ENCODE assay signal across 1 cellular context in genomic region chr6:53723331-53723730, GRCh38.
TF ChIP-seq lines count a peak whose summit lies in the region.

No MANE protein-coding gene starts in this region.

TF ChIP-seq in IMR-90, 13 proteins besides CTCF, POLR2A, EP300 and RAD21 (continued from another document):
- TF ChIP-seq USF2 (IDR thresholded peaks at IDR 0.05; ENCODE audit: low read depth, low read length) (no peak), ELK1 (IDR thresholded peaks at IDR 0.05; ENCODE audit: borderline replicate concordance, low read depth, low read length) (no peak), CHD1 (IDR thresholded peaks at IDR 0.05; ENCODE audit: low read depth, low read length) (no peak), RCOR1 (IDR thresholded peaks at IDR 0.05; ENCODE audit: insufficient replicate concordance, low read length) (no peak), SMC3 (IDR thresholded peaks at IDR 0.05; ENCODE audit: low read depth, low read length) (no peak), MXI1 (IDR thresholded peaks at IDR 0.05; ENCODE audit: borderline replicate concordance, low read depth, low read length) (no peak), MAZ (IDR thresholded peaks at IDR 0.05; ENCODE audit: borderline replicate concordance, low read depth, low read length) (no peak), MAFK (IDR thresholded peaks at IDR 0.05; ENCODE audit: low read depth, low read length) (no peak), BHLHE40 (IDR thresholded peaks at IDR 0.05; ENCODE audit: low read depth, low read length) (no peak), NFE2L2 (IDR thresholded peaks at IDR 0.05; ENCODE audit: low read depth, low read length) (no peak), FOS (IDR thresholded peaks at IDR 0.05; ENCODE audit: low read depth, low read length) (no peak), RFX5 (IDR thresholded peaks at IDR 0.05; ENCODE audit: low read depth, low read length) (no peak)
